Comparison of ENCODE assay signal across 23 cellular contexts in the genomic region with DNA sequence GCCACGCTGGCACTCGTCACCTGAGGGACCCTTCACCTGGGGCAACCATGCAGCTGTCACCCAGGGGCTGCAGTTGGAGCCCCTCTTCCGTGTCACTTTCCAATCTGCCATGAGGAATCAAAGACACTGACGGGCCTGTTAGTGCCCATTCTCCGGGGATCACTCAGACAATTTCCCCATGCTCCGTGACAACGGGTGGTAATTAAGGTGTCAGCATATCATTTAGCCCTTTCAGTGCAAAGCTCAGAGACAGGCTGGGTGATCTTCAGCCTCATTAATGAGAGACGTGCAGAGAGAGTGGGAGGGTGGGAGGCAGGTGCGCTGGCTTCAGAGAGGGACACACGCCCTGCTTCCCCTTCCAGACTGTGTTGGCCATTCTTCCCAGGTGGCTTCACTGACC.
"Had no signal": no experiment of that assay in that cellular context is flagged by ENCODE, and none has a peak within 500 bp of the region (broad histone marks: within the 10 kb centered on the region; RNA-seq: fewer than 3 reads in every experiment).

No MANE protein-coding gene starts in this region.

- H3K27me3 ChIP-seq: right lobe of liver, testis, vagina had no signal

- H3K36me3 ChIP-seq: esophagus squamous epithelium, neutrophil, right lobe of liver, tibial nerve, upper lobe of right lung, vagina had no signal

- DNase-seq: dermis blood vessel endothelial cell; esophagus squamous epithelium; foreskin fibroblast; immature natural killer cell; kidney; left colon; left ventricle myocardium superior; mesenchymal stem cell; midbrain; psoas muscle; retina; right lobe of liver; stimulated activated CD4-positive, alpha-beta T cell treated with anti-CD3 and anti-CD28 coated beads, Interleukin-4, amount 100 ng/mL, for 1 hour; stimulated activated CD8-positive, alpha-beta memory T cell treated with anti-CD3 and anti-CD28 coated beads, Interleukin-4, amount 100 ng/mL, for 48 hours; testis; upper lobe of right lung had no signal

- H3K36me3 Mint-ChIP-seq: immature natural killer cell; stimulated activated memory B cell treated with anti-CD40 and anti-IgM and Interleukin-4, amounts not matched to agents 10 μg/mL and 1 μg/mL and 100 μg/mL, for 72 hours had no signal

- H3K4me3 ChIP-seq: esophagus squamous epithelium, lung, psoas muscle, right lobe of liver, testis, tibial nerve, upper lobe of right lung, vagina had no signal

- H3K27ac Mint-ChIP-seq: immature natural killer cell; natural killer cell treated with Interleukin-12 subunit alpha and Interleukin-12 subunit beta and Interleukin-15 and Interleukin-18, amount 100 ng/mL, for 72 hours; stimulated activated memory B cell treated with anti-CD40 and anti-IgM and Interleukin-4, amounts not matched to agents 10 μg/mL and 1 μg/mL and 100 μg/mL, for 72 hours; stimulated activated naive CD8-positive, alpha-beta T cell treated with anti-CD3 and anti-CD28 coated beads, Interleukin-15, Interleukin-2, amounts not matched to agents 100 ng/mL and 50 ng/mL, for 24 hours had no signal

- H3K9me3 Mint-ChIP-seq: natural killer cell treated with Interleukin-12 subunit alpha and Interleukin-12 subunit beta and Interleukin-15 and Interleukin-18, amount 100 ng/mL, for 72 hours had no signal

- H3K4me1 ChIP-seq: esophagus squamous epithelium, psoas muscle, right lobe of liver, testis, tibial nerve, upper lobe of right lung, vagina had no signal

- H3K4me1 Mint-ChIP-seq: immature natural killer cell; stimulated activated memory B cell treated with anti-CD40 and anti-IgM and Interleukin-4, amounts not matched to agents 10 μg/mL and 1 μg/mL and 100 μg/mL, for 72 hours had no signal

- H3K4me3 Mint-ChIP-seq: immature natural killer cell; natural killer cell treated with Interleukin-12 subunit alpha and Interleukin-12 subunit beta and Interleukin-15 and Interleukin-18, amount 100 ng/mL, for 72 hours; stimulated activated memory B cell treated with anti-CD40 and anti-IgM and Interleukin-4, amounts not matched to agents 10 μg/mL and 1 μg/mL and 100 μg/mL, for 72 hours; stimulated activated naive CD8-positive, alpha-beta T cell treated with anti-CD3 and anti-CD28 coated beads, Interleukin-15, Interleukin-2, amounts not matched to agents 100 ng/mL and 50 ng/mL, for 24 hours had no signal

- H3K9me3 ChIP-seq: esophagus squamous epithelium, neutrophil, psoas muscle, right lobe of liver, testis, tibial nerve, upper lobe of right lung, vagina had no signal

- H3K27ac ChIP-seq: esophagus squamous epithelium, neutrophil, psoas muscle, right lobe of liver, testis, tibial nerve, upper lobe of right lung, vagina had no signal

- ATAC-seq: left colon; left ventricle myocardium superior; natural killer cell treated with Interleukin-12 subunit alpha and Interleukin-12 subunit beta and Interleukin-15 and Interleukin-18, amount 100 ng/mL, for 72 hours; psoas muscle; right lobe of liver; stimulated activated memory B cell treated with anti-CD40 and anti-IgM and Interleukin-4, amounts not matched to agents 10 μg/mL and 1 μg/mL and 100 μg/mL, for 72 hours; upper lobe of right lung had no signal
